ENCODE assay signal across 1 cellular context in genomic region chr10:27625452-27626345, GRCh38.
TF ChIP-seq lines count a peak whose summit lies in the region.

No MANE protein-coding gene starts in this region.

TF ChIP-seq in GM23338, 12 proteins besides CTCF, POLR2A, EP300 and RAD21 (continued from another document):
- TF ChIP-seq ZNF462 (CRISPR knock-in tag; IDR thresholded peaks at IDR 0.05) (no peak), STAT1 (IDR thresholded peaks at IDR 0.05; ENCODE audit: unreplicated experiment) (no peak)
TF ChIP-seq in GM23338: peak in this region for 0.
